ENCODE assay signal across 2 cellular contexts in the genomic region with DNA sequence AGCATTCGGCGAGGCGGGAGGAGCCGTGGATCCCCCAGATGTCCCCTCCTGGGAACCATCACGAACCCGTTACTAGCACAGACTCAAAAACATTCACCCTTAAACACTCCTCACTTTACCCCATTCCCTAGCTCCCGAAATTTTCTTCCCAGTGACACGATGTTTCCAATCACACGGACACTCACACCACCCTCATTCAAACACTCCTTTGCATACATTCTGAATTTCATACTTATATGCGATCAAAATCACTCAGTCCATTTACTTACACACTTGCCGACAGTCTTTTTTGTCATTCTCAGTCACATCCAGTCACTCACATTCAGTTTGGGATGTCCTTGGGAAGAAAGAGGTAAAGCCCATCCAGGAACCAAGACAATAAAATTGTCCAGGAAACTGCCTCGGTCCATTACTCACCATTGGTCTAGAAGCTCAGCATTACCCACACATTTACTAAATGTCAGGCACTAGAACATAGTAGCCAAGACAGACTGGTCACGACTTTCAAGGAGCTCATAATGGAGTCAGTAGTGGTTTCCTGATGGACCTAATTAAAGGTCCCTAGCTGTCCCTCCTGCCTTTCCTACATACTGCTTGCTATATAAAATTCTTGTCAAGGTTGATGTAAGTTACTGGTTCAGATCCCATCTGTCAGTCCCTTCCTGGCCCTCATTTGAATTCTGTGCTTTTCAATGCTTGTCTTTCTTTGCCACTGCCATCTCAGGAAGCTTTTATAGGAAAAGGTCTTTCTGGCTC.
TF ChIP-seq lines count a peak whose summit lies in the region.

No MANE protein-coding gene starts in this region.

TF ChIP-seq in SK-N-SH, 30 proteins besides CTCF, POLR2A, EP300 and RAD21 (continued from another document):
- TF ChIP-seq USF1 (IDR thresholded peaks at IDR 0.05; ENCODE audit: borderline replicate concordance, low read depth) (no peak), MEF2A (IDR thresholded peaks at IDR 0.05; ENCODE audit: borderline replicate concordance, low read depth) (no peak), SIN3A (IDR thresholded peaks at IDR 0.05; ENCODE audit: borderline replicate concordance, low read depth, low read length) (no peak), USF2 (IDR thresholded peaks at IDR 0.05; ENCODE audit: borderline replicate concordance, low read depth, low read length) (no peak), EZH2phosphoT487 (IDR thresholded peaks at IDR 0.05; ENCODE audit: borderline replicate concordance, low read depth) (no peak), MXI1 (IDR thresholded peaks at IDR 0.05; ENCODE audit: low read depth, low read length) (no peak), SMC3 (IDR thresholded peaks at IDR 0.05; ENCODE audit: low read depth, low read length) (no peak), NRF1 (IDR thresholded peaks at IDR 0.05; ENCODE audit: low read depth, low read length) (no peak), ELF1 (IDR thresholded peaks at IDR 0.05) (no peak), TAF1 (IDR thresholded peaks at IDR 0.05; ENCODE audit: borderline replicate concordance, low read depth, low read length) (no peak), POLR2AphosphoS5 (IDR thresholded peaks at IDR 0.05; ENCODE audit: low read depth, low read length) (no peak), NFIC (IDR thresholded peaks at IDR 0.05; ENCODE audit: borderline replicate concordance) (no peak), FOSL2 (IDR thresholded peaks at IDR 0.05; ENCODE audit: borderline replicate concordance, low read depth) (no peak), JUND (IDR thresholded peaks at IDR 0.05) (no peak), GATA2 (CRISPR knock-in tag; IDR thresholded peaks at IDR 0.05) (no peak), FOXM1 (IDR thresholded peaks at IDR 0.05; ENCODE audit: low read depth) (no peak)
- TF ChIP-seq, protein P1, sequence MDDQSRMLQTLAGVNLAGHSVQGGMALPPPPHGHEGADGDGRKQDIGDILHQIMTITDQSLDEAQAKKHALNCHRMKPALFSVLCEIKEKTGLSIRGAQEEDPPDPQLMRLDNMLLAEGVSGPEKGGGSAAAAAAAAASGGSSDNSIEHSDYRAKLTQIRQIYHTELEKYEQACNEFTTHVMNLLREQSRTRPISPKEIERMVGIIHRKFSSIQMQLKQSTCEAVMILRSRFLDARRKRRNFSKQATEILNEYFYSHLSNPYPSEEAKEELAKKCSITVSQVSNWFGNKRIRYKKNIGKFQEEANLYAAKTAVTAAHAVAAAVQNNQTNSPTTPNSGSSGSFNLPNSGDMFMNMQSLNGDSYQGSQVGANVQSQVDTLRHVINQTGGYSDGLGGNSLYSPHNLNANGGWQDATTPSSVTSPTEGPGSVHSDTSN (IDR thresholded peaks at IDR 0.05) = no peak
TF ChIP-seq in SK-N-SH: peak in this region for 0.

TF ChIP-seq in SK-N-SH treated with all-trans-retinoic acid at 6 μM for 48 hours, 23 proteins besides CTCF, POLR2A, EP300 and RAD21 (continued from another document):
- TF ChIP-seq ESRRG (CRISPR knock-in tag; IDR thresholded peaks at IDR 0.05) (no peak), BACH2 (CRISPR knock-in tag; IDR thresholded peaks at IDR 0.05; ENCODE audit: borderline replicate concordance) (no peak), TCF4 (CRISPR knock-in tag; IDR thresholded peaks at IDR 0.05; ENCODE audit: borderline replicate concordance) (no peak), RARB (CRISPR knock-in tag; IDR thresholded peaks at IDR 0.05) (no peak), CSRNP3 (CRISPR knock-in tag; IDR thresholded peaks at IDR 0.05) (no peak), CREB5 (CRISPR knock-in tag; IDR thresholded peaks at IDR 0.05; ENCODE audit: low read depth) (no peak), ZNF70 (CRISPR knock-in tag; IDR thresholded peaks at IDR 0.05) (no peak), GLIS3 (CRISPR knock-in tag; IDR thresholded peaks at IDR 0.05) (no peak), ZC3H10 (CRISPR knock-in tag; IDR thresholded peaks at IDR 0.05) (no peak), ZNF8 (CRISPR knock-in tag; IDR thresholded peaks at IDR 0.05) (no peak), SNAI2 (CRISPR knock-in tag; IDR thresholded peaks at IDR 0.05) (no peak), ZFP30 (CRISPR knock-in tag; IDR thresholded peaks at IDR 0.05) (no peak), CSDC2 (CRISPR knock-in tag; IDR thresholded peaks at IDR 0.05) (no peak), PPARA (CRISPR knock-in tag; IDR thresholded peaks at IDR 0.05; ENCODE audit: borderline replicate concordance) (no peak), POU6F1 (CRISPR knock-in tag; IDR thresholded peaks at IDR 0.05; ENCODE audit: borderline replicate concordance, low read depth) (no peak), ZFP3 (CRISPR knock-in tag; IDR thresholded peaks at IDR 0.05) (no peak), ZNF565 (CRISPR knock-in tag; conservative IDR thresholded peaks at IDR 0.05; ENCODE audit: low read depth) (no peak)
- TF ChIP-seq, protein P2, sequence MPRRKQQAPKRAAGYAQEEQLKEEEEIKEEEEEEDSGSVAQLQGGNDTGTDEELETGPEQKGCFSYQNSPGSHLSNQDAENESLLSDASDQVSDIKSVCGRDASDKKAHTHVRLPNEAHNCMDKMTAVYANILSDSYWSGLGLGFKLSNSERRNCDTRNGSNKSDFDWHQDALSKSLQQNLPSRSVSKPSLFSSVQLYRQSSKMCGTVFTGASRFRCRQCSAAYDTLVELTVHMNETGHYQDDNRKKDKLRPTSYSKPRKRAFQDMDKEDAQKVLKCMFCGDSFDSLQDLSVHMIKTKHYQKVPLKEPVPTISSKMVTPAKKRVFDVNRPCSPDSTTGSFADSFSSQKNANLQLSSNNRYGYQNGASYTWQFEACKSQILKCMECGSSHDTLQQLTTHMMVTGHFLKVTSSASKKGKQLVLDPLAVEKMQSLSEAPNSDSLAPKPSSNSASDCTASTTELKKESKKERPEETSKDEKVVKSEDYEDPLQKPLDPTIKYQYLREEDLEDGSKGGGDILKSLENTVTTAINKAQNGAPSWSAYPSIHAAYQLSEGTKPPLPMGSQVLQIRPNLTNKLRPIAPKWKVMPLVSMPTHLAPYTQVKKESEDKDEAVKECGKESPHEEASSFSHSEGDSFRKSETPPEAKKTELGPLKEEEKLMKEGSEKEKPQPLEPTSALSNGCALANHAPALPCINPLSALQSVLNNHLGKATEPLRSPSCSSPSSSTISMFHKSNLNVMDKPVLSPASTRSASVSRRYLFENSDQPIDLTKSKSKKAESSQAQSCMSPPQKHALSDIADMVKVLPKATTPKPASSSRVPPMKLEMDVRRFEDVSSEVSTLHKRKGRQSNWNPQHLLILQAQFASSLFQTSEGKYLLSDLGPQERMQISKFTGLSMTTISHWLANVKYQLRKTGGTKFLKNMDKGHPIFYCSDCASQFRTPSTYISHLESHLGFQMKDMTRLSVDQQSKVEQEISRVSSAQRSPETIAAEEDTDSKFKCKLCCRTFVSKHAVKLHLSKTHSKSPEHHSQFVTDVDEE (CRISPR knock-in tag; IDR thresholded peaks at IDR 0.05) = no peak
